16 cellular contexts compared by ENCODE assay signal in the genomic region with DNA sequence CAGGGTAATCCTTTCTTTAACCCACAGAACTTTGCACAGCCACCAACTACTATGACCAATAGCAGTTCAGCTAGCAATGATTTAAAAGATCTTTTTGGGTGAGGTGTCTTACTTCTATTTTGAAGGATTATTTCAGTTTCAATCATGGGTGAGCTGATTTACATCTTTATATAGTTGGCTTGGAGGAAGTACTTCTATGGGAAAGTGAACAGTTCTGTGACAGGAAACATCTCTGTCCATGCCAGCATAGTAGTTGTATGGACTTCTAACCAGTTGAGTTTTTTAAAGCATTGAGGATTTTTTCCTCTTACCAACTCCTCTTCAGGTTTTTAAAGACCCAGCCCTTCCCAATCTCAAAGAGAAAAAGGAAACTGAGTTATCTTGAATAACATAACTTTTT. TPM values are rescaled to one million over a fixed set of nuclear protein-coding genes. Genes with fewer than 3 reads are reported as not detected.
DNase-seq lines count a peak whose midpoint lies in the region; ATAC-seq and TF ChIP-seq lines count a peak whose summit lies in the region.
"Had no signal": no experiment of that assay in that cellular context is flagged by ENCODE, and none has a peak within 500 bp of the region (broad histone marks: within the 10 kb centered on the region; RNA-seq: fewer than 3 reads in every experiment).

No MANE protein-coding gene starts in this region.

- intact Hi-C loops in left colon (cut with DNase I, micrococcal nuclease) = no loop called here

- H3K27ac ChIP-seq in MM.1S (ENCODE audit: low read length) (peak overlapping the region; percentile 36; the same call in 1 of the 2 replicates), foreskin keratinocyte (no peak overlapping the region)
- H3K27ac ChIP-seq: 22Rv1, BLaER1 had no signal

- ATAC-seq in activated T-cell treated with anti-CD3 and anti-CD28 coated beads, Interleukin-2, amount 50 U/mL, for 72 hours (replicated peaks in 1 of 2) = no peak
- peak; percentile 43 for ATAC-seq in GM18909 (IDR thresholded peaks at IDR 0.05; ENCODE audit: poor library complexity, unreplicated experiment)
- ATAC-seq in left colon = peak; percentile 15
- ATAC-seq in foreskin keratinocyte = no peak
- ATAC-seq: K562 had no signal

- no peak for TF ChIP-seq CTCF in MM.1S (IDR thresholded peaks at IDR 0.05; ENCODE audit: low read length)
- no peak for TF ChIP-seq CTCF in foreskin keratinocyte (conservative IDR thresholded peaks at IDR 0.05)

- DNase-seq in activated T-cell treated with anti-CD3 and anti-CD28 coated beads, Interleukin-2, amount 50 U/mL, for 72 hours = no peak
- no peak for DNase-seq in activated T-cell treated with anti-CD3 and anti-CD28 coated beads, Interleukin-2, amount 50 U/mL, for 24 hours
- DNase-seq in MM.1S (no peak), left colon (no peak), DMS153 (lab: John Stamatoyannopoulos, UW) (no peak), foreskin keratinocyte (no peak), MV-4-11 (lab: John Stamatoyannopoulos, UW) (no peak)
- DNase-seq: AML-193, GOT3, HCEC 1CT, HFFc6 had no signal

- H3K4me3 Mint-ChIP-seq in activated T-cell treated with anti-CD3 and anti-CD28 coated beads, Interleukin-2, amount 50 U/mL, for 72 hours = no peak overlapping the region
- no peak overlapping the region for H3K4me3 Mint-ChIP-seq in activated T-cell treated with anti-CD3 and anti-CD28 coated beads, Interleukin-2, amount 50 U/mL, for 24 hours
- H3K4me3 Mint-ChIP-seq: HFFc6 had no signal

- no peaks in the 10 kb centered on the region for H3K4me1 Mint-ChIP-seq in activated T-cell treated with anti-CD3 and anti-CD28 coated beads, Interleukin-2, amount 50 U/mL, for 72 hours (ENCODE audit: low read depth)
- no peaks in the 10 kb centered on the region for H3K4me1 Mint-ChIP-seq in activated T-cell treated with anti-CD3 and anti-CD28 coated beads, Interleukin-2, amount 50 U/mL, for 24 hours (ENCODE audit: low read depth)

- no peak overlapping the region for H3K9ac ChIP-seq in MM.1S (ENCODE audit: low read length)
- H3K9ac ChIP-seq: BLaER1 had no signal

- peaks cover 11% of the 10 kb centered on the region for H3K4me1 ChIP-seq in MM.1S (ENCODE audit: low read length)
- no peaks in the 10 kb centered on the region for H3K4me1 ChIP-seq in foreskin keratinocyte
- H3K4me1 ChIP-seq: BLaER1 had no signal

- H3K9me3 ChIP-seq in MM.1S (replicated peaks; ENCODE audit: insufficient read depth, low read length) = no peaks in the 10 kb centered on the region
- H3K9me3 ChIP-seq: BLaER1 had no signal

- peak overlapping the region; percentile 15; the same call in 1 of the 2 replicates for H3K4me2 ChIP-seq in MM.1S (ENCODE audit: low read depth, low read length)
- H3K4me2 ChIP-seq: BLaER1 had no signal

- no peak overlapping the region for H3K4me3 ChIP-seq in MM.1S (ENCODE audit: low read length)
- H3K4me3 ChIP-seq: BLaER1, K562 had no signal

- H3K36me3 ChIP-seq in MM.1S (replicated peaks; ENCODE audit: insufficient read depth, low read length) = no peaks in the 10 kb centered on the region; the same call in 1 of the 2 replicates

- peaks cover 4 to 14% of the 10 kb centered on the region in 2 donors for H3K36me3 Mint-ChIP-seq in activated T-cell treated with anti-CD3 and anti-CD28 coated beads, Interleukin-2, amount 50 U/mL, for 72 hours (ENCODE audit: insufficient read depth in 2 of 2)
- peaks cover 64% of the 10 kb centered on the region for H3K36me3 Mint-ChIP-seq in activated T-cell treated with anti-CD3 and anti-CD28 coated beads, Interleukin-2, amount 50 U/mL, for 24 hours (ENCODE audit: low read depth)

- peaks cover 4 to 5% of the 10 kb centered on the region in 2 donors for H3K9me3 Mint-ChIP-seq in activated T-cell treated with anti-CD3 and anti-CD28 coated beads, Interleukin-2, amount 50 U/mL, for 72 hours
- no peaks in the 10 kb centered on the region for H3K9me3 Mint-ChIP-seq in activated T-cell treated with anti-CD3 and anti-CD28 coated beads, Interleukin-2, amount 50 U/mL, for 24 hours
- H3K9me3 Mint-ChIP-seq: HFFc6 had no signal

- no peaks in the 10 kb centered on the region for H3K9me2 ChIP-seq in MM.1S (replicated peaks; ENCODE audit: insufficient read depth, low read length)

- no peaks in the 10 kb centered on the region for H3K27me3 ChIP-seq in MM.1S (replicated peaks; ENCODE audit: insufficient read depth, low read length)
- H3K27me3 ChIP-seq in foreskin keratinocyte = no peaks in the 10 kb centered on the region
- H3K27me3 ChIP-seq: BLaER1 had no signal

- H4K20me1 ChIP-seq in MM.1S (ENCODE audit: insufficient read depth, low read length) = no peaks in the 10 kb centered on the region
- H4K20me1 ChIP-seq: BLaER1 had no signal

- no peaks in the 10 kb centered on the region for H3K79me2 ChIP-seq in MM.1S (ENCODE audit: low read length)

- H2AFZ ChIP-seq in MM.1S (ENCODE audit: low read length) = no peak overlapping the region

- H3K27me3 Mint-ChIP-seq in activated T-cell treated with anti-CD3 and anti-CD28 coated beads, Interleukin-2, amount 50 U/mL, for 72 hours (ENCODE audit: low read depth) = no peaks in the 10 kb centered on the region
- H3K27me3 Mint-ChIP-seq in activated T-cell treated with anti-CD3 and anti-CD28 coated beads, Interleukin-2, amount 50 U/mL, for 24 hours = no peaks in the 10 kb centered on the region

- H3F3A ChIP-seq in MM.1S (ENCODE audit: insufficient read depth, low read length) = 0 out of 2 replicates have a peak, but pooled peaks cover 6% of the 10 kb centered on the region

- H3K27ac Mint-ChIP-seq in activated T-cell treated with anti-CD3 and anti-CD28 coated beads, Interleukin-2, amount 50 U/mL, for 72 hours = peak overlapping the region; percentile 46
- no peak overlapping the region for H3K27ac Mint-ChIP-seq in activated T-cell treated with anti-CD3 and anti-CD28 coated beads, Interleukin-2, amount 50 U/mL, for 24 hours
- H3K27ac Mint-ChIP-seq: HFFc6 had no signal

RNA-seq across cellular contexts. Expression of a gene that starts 17.8 kb away (rescaled TPM):
- not detected for total RNA-seq in activated T-cell treated with anti-CD3 and anti-CD28 coated beads, Interleukin-2, amount 50 U/mL, for 72 hours
- 10 to 100 TPM in 1 of 2 donors, 1 to 10 TPM in 1; 2.3 to 15.2 TPM for total RNA-seq in left colon
- total RNA-seq in foreskin keratinocyte = not detected in 2 replicates
- not detected in 2 replicates for polyA plus RNA-seq in foreskin keratinocyte
- total RNA-seq: Daoy, HFFc6, K562 had no signal

Comparison
In these comparisons a context has a peak if more than half of its experiments do, and no peak if none do; other contexts are left out.
1. ATAC-seq: peak in GM18909 (single experiment) and left colon (single experiment); none in activated T-cell treated with anti-CD3 and anti-CD28 coated beads, Interleukin-2, amount 50 U/mL, for 72 hours (0 of 2) and foreskin keratinocyte (single experiment).